ENCODE assay signal across 31 cellular contexts in genomic region chr5:83099445-83099844, GRCh38. TPM values are rescaled to one million over a fixed set of nuclear protein-coding genes. Genes with fewer than 3 reads are reported as not detected.
A peak's percentile ranks its signal among the peaks of the same experiment; 100 is the strongest.
DNase-seq lines count a peak whose midpoint lies in the region; ATAC-seq, FAIRE-seq and TF ChIP-seq lines count a peak whose summit lies in the region.
"Had no signal": no experiment of that assay in that cellular context is flagged by ENCODE, and none has a peak within 500 bp of the region (broad histone marks: within the 10 kb centered on the region; RNA-seq: fewer than 3 reads in every experiment).

No MANE protein-coding gene starts in this region.

- H3K27me3 ChIP-seq in HepG2 (ENCODE audit: control insufficient read depth in 1 of 2, insufficient read depth in 2 of 2, low read length in 2 of 2) (no peaks in the 10 kb centered on the region), right lobe of liver (no peaks in the 10 kb centered on the region), neural progenitor cell (no peaks in the 10 kb centered on the region)
- H3K27me3 ChIP-seq: ovary, Peyer's patch, spleen, uterus had no signal

- H2AFZ ChIP-seq in HepG2 (ENCODE audit: low read length): no peak overlapping the region
- H2AFZ ChIP-seq in neural progenitor cell (replicated peaks): no peak overlapping the region

- no peak overlapping the region for H3K4me2 ChIP-seq in HepG2 (ENCODE audit: low read depth, low read length)
- peak overlapping the region; percentile 63 for H3K4me2 ChIP-seq in neural progenitor cell

- intact Hi-C loops in HepG2 (cut with micrococcal nuclease; ENCODE audit: unreplicated experiment) (no loop called here), right lobe of liver (cut with DNase I) (no loop called here)

- H3K4me3 Mint-ChIP-seq in WTC11: no peak overlapping the region
- no peak overlapping the region for H3K4me3 Mint-ChIP-seq in neural progenitor cell
- H3K4me3 Mint-ChIP-seq: activated naive CD8-positive, alpha-beta T cell treated with anti-CD3 and anti-CD28 coated beads, Interleukin-2, amount 50 U/mL, for 24 hours; activated T-cell treated with anti-CD3 and anti-CD28 coated beads, Interleukin-2, amount 50 U/mL, for 72 hours; CD8-positive, alpha-beta memory T cell; effector memory CD8-positive, alpha-beta T cell; H9; mesothelial cell of epicardium; natural killer cell had no signal

- DNase-seq in HepG2 (ENCODE audit: low spot score): peak; percentile 41
- no peak for DNase-seq in right lobe of liver
- no peak for DNase-seq in WTC11 (ENCODE audit: low spot score)
- peak; percentile 62 for DNase-seq in neural progenitor cell (ENCODE audit: low spot score)
- DNase-seq in RWPE1 (ENCODE audit: low spot score): no peak
- DNase-seq in caudate nucleus (lab: John Stamatoyannopoulos, UW): no peak
- no peak for DNase-seq in cerebellum (ENCODE audit: low spot score)
- DNase-seq: activated CD4-positive, alpha-beta T cell treated with anti-CD3 and anti-CD28 coated beads, Interleukin-2, amount 50 U/mL, for 4 hours; activated naive CD4-positive, alpha-beta T cell; activated naive CD8-positive, alpha-beta T cell treated with anti-CD3 and anti-CD28 coated beads, Interleukin-2, amount 50 U/mL, for 24 hours; activated T-cell treated with anti-CD3 and anti-CD28 coated beads, Interleukin-2, amount 50 U/mL, for 72 hours; CD8-positive, alpha-beta memory T cell; central memory CD4-positive, alpha-beta T cell; DMS153; effector memory CD8-positive, alpha-beta T cell; H9; islet precursor cell; Karpas-422; natural killer cell; NCI-H226; ovary; Peyer's patch; spleen; stimulated activated CD4-positive, alpha-beta T cell treated with anti-CD3 and anti-CD28 coated beads, Interleukin-2, amount 100 ng/mL, for 24 hours; stimulated activated naive CD8-positive, alpha-beta T cell treated with anti-CD3 and anti-CD28 coated beads, Interleukin-15, Interleukin-2, amounts not matched to agents 100 U/mL and 50 U/mL, for 24 hours; uterus had no signal

- no peaks in the 10 kb centered on the region for H3K36me3 ChIP-seq in HepG2 (replicated peaks in 1 of 2; ENCODE audit: control insufficient read depth in 1 of 2, insufficient read depth in 2 of 2, low read length in 2 of 2)
- no peaks in the 10 kb centered on the region for H3K36me3 ChIP-seq in right lobe of liver
- no peaks in the 10 kb centered on the region for H3K36me3 ChIP-seq in neural progenitor cell
- H3K36me3 ChIP-seq: ovary, Peyer's patch, uterus had no signal

- FAIRE-seq in HepG2 (lab: Jason Lieb, UNC): no peak
- FAIRE-seq: astrocyte, GM12892 had no signal

- H3K4me1 ChIP-seq in HepG2 (ENCODE audit: insufficient read depth, low read length) (peaks cover 22% of the 10 kb centered on the region), right lobe of liver (no peaks in the 10 kb centered on the region), neural progenitor cell (peaks cover 20% of the 10 kb centered on the region)
- H3K4me1 ChIP-seq: Peyer's patch, spleen, uterus had no signal

- H3K79me2 ChIP-seq in HepG2 (ENCODE audit: insufficient read depth, low read length) (no peaks in the 10 kb centered on the region), neural progenitor cell (ENCODE audit: low read depth) (no peaks in the 10 kb centered on the region)

- no peaks in the 10 kb centered on the region for H4K20me1 ChIP-seq in HepG2 (ENCODE audit: insufficient read depth, low read length)
- H4K20me1 ChIP-seq in neural progenitor cell (ENCODE audit: low read depth): peaks cover 9% of the 10 kb centered on the region

- TF ChIP-seq RAD21 in HepG2 (CRISPR knock-in tag; IDR thresholded peaks at IDR 0.05): no peak

- CTCF ChIA-PET in HepG2 (lab: Yijun Ruan, JAX; ENCODE audit: low intra/inter-chr PET ratio, low total read pairs) (no interaction called here), WTC11 (lab: Charles Lee) (no interaction called here), RWPE1 (lab: Yijun Ruan, JAX) (no interaction called here)

- no peak for TF ChIP-seq POLR2A in HepG2 (IDR thresholded peaks at IDR 0.05; ENCODE audit: insufficient read depth in 1 of 2, low read depth in 2 of 2, low read length in 2 of 2)
- no peak for TF ChIP-seq POLR2A in right lobe of liver (IDR thresholded peaks at IDR 0.05)

- H3K9me3 ChIP-seq in HepG2 (ENCODE audit: low read length): no peaks in the 10 kb centered on the region
- H3K9me3 ChIP-seq in right lobe of liver: no peaks in the 10 kb centered on the region
- H3K9me3 ChIP-seq in neural progenitor cell (ENCODE audit: low read depth): no peaks in the 10 kb centered on the region
- H3K9me3 ChIP-seq: ovary, Peyer's patch, uterus had no signal

- H3K4me1 Mint-ChIP-seq in WTC11: peaks cover 19% of the 10 kb centered on the region
- peaks cover 18% of the 10 kb centered on the region for H3K4me1 Mint-ChIP-seq in neural progenitor cell
- H3K4me1 Mint-ChIP-seq: CD8-positive, alpha-beta memory T cell had no signal

- TF ChIP-seq EP300 in HepG2 (IDR thresholded peaks at IDR 0.05; ENCODE audit: low read depth in 2 of 2, low read length in 2 of 2) (no peak), HepG2 (CRISPR knock-in tag; IDR thresholded peaks at IDR 0.05; ENCODE audit: borderline replicate concordance) (no peak)

- H3K9ac ChIP-seq in HepG2 (ENCODE audit: insufficient read depth, low read depth, low read length) (no peak overlapping the region), neural progenitor cell (no peak overlapping the region)

- POLR2A ChIA-PET in HepG2 (lab: Yijun Ruan, JAX): no interaction called here
- POLR2A ChIA-PET in WTC11 (lab: Charles Lee): no interaction called here
- POLR2A ChIA-PET in RWPE1 (lab: Yijun Ruan, JAX; ENCODE audit: low non-redundant PET): no interaction called here

- peaks cover 14% of the 10 kb centered on the region for H3F3A ChIP-seq in neural progenitor cell (ENCODE audit: low read depth)

- H3K4me3 ChIP-seq in HepG2 (replicated peaks in 1 of 3; ENCODE audit: insufficient read depth in 1 of 3, low read depth in 2 of 3, low read length in 3 of 3) (no peak overlapping the region), right lobe of liver (no peak overlapping the region), neural progenitor cell (no peak overlapping the region)
- H3K4me3 ChIP-seq: ovary, Peyer's patch, spleen, uterus had no signal

- H3K27ac Mint-ChIP-seq in WTC11 (no peak overlapping the region), neural progenitor cell (peak overlapping the region; percentile 27)
- H3K27ac Mint-ChIP-seq: activated naive CD8-positive, alpha-beta T cell treated with anti-CD3 and anti-CD28 coated beads, Interleukin-2, amount 50 U/mL, for 24 hours; activated T-cell treated with anti-CD3 and anti-CD28 coated beads, Interleukin-2, amount 50 U/mL, for 72 hours; CD8-positive, alpha-beta memory T cell; effector memory CD8-positive, alpha-beta T cell; H9; mesothelial cell of epicardium; natural killer cell had no signal

- no peak for TF ChIP-seq CTCF in HepG2 (CRISPR knock-in tag; IDR thresholded peaks at IDR 0.05)
- TF ChIP-seq CTCF in right lobe of liver (IDR thresholded peaks at IDR 0.05): no peak
- TF ChIP-seq CTCF in WTC11 (IDR thresholded peaks at IDR 0.05): no peak
- TF ChIP-seq CTCF in neural progenitor cell (IDR thresholded peaks at IDR 0.05): no peak
- TF ChIP-seq CTCF in RWPE1 (conservative IDR thresholded peaks at IDR 0.05; ENCODE audit: low read depth): no peak

- H3K27ac ChIP-seq in HepG2 (ENCODE audit: extremely low read length, insufficient read depth, low read length) (no peak overlapping the region), right lobe of liver (no peak overlapping the region), neural progenitor cell (no peak overlapping the region), RWPE1 (no peak overlapping the region), caudate nucleus (ENCODE audit: low read depth, low read length) (no peak overlapping the region)
- H3K27ac ChIP-seq: HL-60, ovary, Peyer's patch, spleen, uterus had no signal

- H3K36me3 Mint-ChIP-seq in WTC11 (peaks cover 5% of the 10 kb centered on the region), neural progenitor cell (no peaks in the 10 kb centered on the region)
- H3K36me3 Mint-ChIP-seq: mesothelial cell of epicardium had no signal

- 68% methylated on average over 1 of the region's 1 CpG for WGBS in HepG2 (ENCODE audit: low lambda C conversion rate)
- 80% methylated on average over 1 of the region's 1 CpG for WGBS in right lobe of liver (ENCODE audit: insufficient coverage, low coverage, low lambda C conversion rate, missing lambda C conversion rate)

- in situ Hi-C loops in HepG2 (cut with HindIII; ENCODE audit: extremely low pct_ligation_motif_present, low pct_unique_long_range_greater_than_20kb): loop anchor here (25.0 kb wide), 2 partner anchors 463 to 737 kb away; no protein-coding TSS in a partner anchor

- no peaks in the 10 kb centered on the region for H3K27me3 Mint-ChIP-seq in WTC11 (ENCODE audit: low read depth)
- no peaks in the 10 kb centered on the region for H3K27me3 Mint-ChIP-seq in neural progenitor cell (ENCODE audit: insufficient read depth, low read depth)
- H3K27me3 Mint-ChIP-seq: activated naive CD8-positive, alpha-beta T cell treated with anti-CD3 and anti-CD28 coated beads, Interleukin-2, amount 50 U/mL, for 24 hours; CD8-positive, alpha-beta memory T cell; effector memory CD8-positive, alpha-beta T cell had no signal

- H3K9me3 Mint-ChIP-seq in WTC11 (peaks cover under 1% of the 10 kb centered on the region), neural progenitor cell (peaks cover 9% of the 10 kb centered on the region)
- H3K9me3 Mint-ChIP-seq: activated T-cell treated with anti-CD3 and anti-CD28 coated beads, Interleukin-2, amount 50 U/mL, for 72 hours; mesothelial cell of epicardium had no signal

- no TSS peak for BruUV-seq in HepG2 (replicated peaks; lab: Mats Ljungman, UMichigan)

- ATAC-seq in HepG2 (no peak; the same call in 1 of the 3 replicates), right lobe of liver (no peak), WTC11 (peak; percentile 43)
- ATAC-seq: activated naive CD8-positive, alpha-beta T cell treated with anti-CD3 and anti-CD28 coated beads, Interleukin-2, amount 50 U/mL, for 24 hours; activated T-cell treated with anti-CD3 and anti-CD28 coated beads, Interleukin-2, amount 50 U/mL, for 72 hours; effector memory CD8-positive, alpha-beta T cell; esophagus mucosa; natural killer cell; stimulated activated naive CD8-positive, alpha-beta T cell treated with anti-CD3 and anti-CD28 coated beads, Interleukin-15, Interleukin-2, amounts not matched to agents 100 U/mL and 50 U/mL, for 24 hours had no signal

RNA-seq across cellular contexts. Expression of gene XRCC4, which starts 22.1 kb away (rescaled TPM):
- total RNA-seq in HepG2 (2016; rRNA removed; fragmentation: Illumina TruSeq; extraction: Trizol) (12.6 and 21.8 TPM in 2 replicates), right lobe of liver (1 to 10 TPM; 1.6 to 4.8 (median 2.5) TPM), WTC11 (2021) (12.0 to 13.5 TPM (median 12.8 TPM) in 3 replicates), neural progenitor cell (ENCODE audit: low replicate concordance) (25.3 and 45.6 TPM in 2 replicates), cerebellum (8.8 TPM)
- total RNA-seq in HepG2 (2016; cell fraction: cytosol; rRNA removed; fragmentation: Illumina TruSeq; extraction: Trizol; ENCODE audit: low read depth): 3.6 and 3.7 TPM in 2 replicates
- 13.0 and 21.9 TPM in 2 replicates for total RNA-seq in HepG2 (2016; cell fraction: insoluble cytoplasmic fraction; rRNA removed; fragmentation: Illumina TruSeq; extraction: Trizol)
- total RNA-seq in HepG2 (2016; cell fraction: membrane; rRNA removed; fragmentation: Illumina TruSeq; extraction: Trizol): 4.2 and 5.0 TPM in 2 replicates
- 15.2 and 16.2 TPM in 2 replicates for total RNA-seq in HepG2 (2016; cell fraction: nucleus; rRNA removed; fragmentation: Illumina TruSeq; extraction: Trizol)
- 2.0 and 2.8 TPM in 2 replicates for polyA plus RNA-seq in HepG2 (2011; rRNA removed)
- polyA plus RNA-seq in HepG2 (2011; cell fraction: cytosol; rRNA removed): 0.98 and 1.6 TPM in 2 replicates
- 0.58 and 0.66 TPM in 2 replicates for polyA plus RNA-seq in HepG2 (2011; cell fraction: nucleus; rRNA removed)
- polyA plus RNA-seq in HepG2 (2012): 3.8 and 6.4 TPM in 2 replicates
- 1.5 and 1.9 TPM in 2 replicates for polyA plus RNA-seq in HepG2 (2016; cell fraction: cytosol; fragmentation: Illumina TruSeq; extraction: Trizol; ENCODE audit: low read depth)
- polyA plus RNA-seq in HepG2 (2016; cell fraction: insoluble cytoplasmic fraction; fragmentation: Illumina TruSeq; extraction: Trizol; ENCODE audit: low read depth): 17.3 and 22.9 TPM in 2 replicates
- polyA plus RNA-seq in HepG2 (2016; cell fraction: membrane; fragmentation: Illumina TruSeq; extraction: Trizol; ENCODE audit: low read depth): 2.8 and 2.9 TPM in 2 replicates
- 6.1 TPM in 2 replicates for polyA plus RNA-seq in HepG2 (2016; cell fraction: nucleus; fragmentation: Illumina TruSeq; extraction: Trizol; ENCODE audit: insufficient read depth, low read depth)
- polyA minus RNA-seq in HepG2 (2011; rRNA and poly(A)+ RNA removed; ENCODE audit: low replicate concordance): 0.46 and 1.4 TPM in 2 replicates
- 1.1 and 1.6 TPM in 2 replicates for polyA minus RNA-seq in HepG2 (2011; cell fraction: cytosol; rRNA and poly(A)+ RNA removed)
- polyA minus RNA-seq in HepG2 (2011; cell fraction: nucleus; rRNA and poly(A)+ RNA removed): 11.3 and 12.4 TPM in 2 replicates

RNA-seq across cellular contexts. Expression of gene TMEM167A, which starts 22.3 kb away (rescaled TPM):
- total RNA-seq in HepG2 (2016; rRNA removed; fragmentation: Illumina TruSeq; extraction: Trizol): 78.7 and 122 TPM in 2 replicates
- 56.0 and 68.4 TPM in 2 replicates for total RNA-seq in HepG2 (2016; cell fraction: cytosol; rRNA removed; fragmentation: Illumina TruSeq; extraction: Trizol; ENCODE audit: low read depth)
- total RNA-seq in HepG2 (2016; cell fraction: insoluble cytoplasmic fraction; rRNA removed; fragmentation: Illumina TruSeq; extraction: Trizol): 83.6 and 113 TPM in 2 replicates
- total RNA-seq in HepG2 (2016; cell fraction: membrane; rRNA removed; fragmentation: Illumina TruSeq; extraction: Trizol): 101 and 103 TPM in 2 replicates
- total RNA-seq in HepG2 (2016; cell fraction: nucleus; rRNA removed; fragmentation: Illumina TruSeq; extraction: Trizol): 48.5 and 52.0 TPM in 2 replicates
- 31.2 and 47.0 TPM in 2 replicates for polyA plus RNA-seq in HepG2 (2011; rRNA removed)
- polyA plus RNA-seq in HepG2 (2011; cell fraction: cytosol; rRNA removed): 14.8 and 24.3 TPM in 2 replicates
- polyA plus RNA-seq in HepG2 (2011; cell fraction: nucleus; rRNA removed): 10.8 and 14.5 TPM in 2 replicates
- polyA plus RNA-seq in HepG2 (2012): 51.1 and 68.1 TPM in 2 replicates
- polyA plus RNA-seq in HepG2 (2016; cell fraction: cytosol; fragmentation: Illumina TruSeq; extraction: Trizol; ENCODE audit: low read depth): 124 and 160 TPM in 2 replicates
- 154 and 158 TPM in 2 replicates for polyA plus RNA-seq in HepG2 (2016; cell fraction: insoluble cytoplasmic fraction; fragmentation: Illumina TruSeq; extraction: Trizol; ENCODE audit: low read depth)
- 139 and 166 TPM in 2 replicates for polyA plus RNA-seq in HepG2 (2016; cell fraction: membrane; fragmentation: Illumina TruSeq; extraction: Trizol; ENCODE audit: low read depth)
- polyA plus RNA-seq in HepG2 (2016; cell fraction: nucleus; fragmentation: Illumina TruSeq; extraction: Trizol; ENCODE audit: insufficient read depth, low read depth): 110 and 111 TPM in 2 replicates
- 10.9 and 15.7 TPM in 2 replicates for polyA minus RNA-seq in HepG2 (2011; rRNA and poly(A)+ RNA removed; ENCODE audit: low replicate concordance)
- 18.0 and 21.0 TPM in 2 replicates for polyA minus RNA-seq in HepG2 (2011; cell fraction: cytosol; rRNA and poly(A)+ RNA removed)
- polyA minus RNA-seq in HepG2 (2011; cell fraction: nucleus; rRNA and poly(A)+ RNA removed): 49.2 and 65.1 TPM in 2 replicates
- total RNA-seq in right lobe of liver: 10 to 100 TPM; 22.4 to 48.4 (median 39.0) TPM
- total RNA-seq in WTC11 (2021): 143 to 165 TPM (median 146 TPM) in 3 replicates
- 115 and 185 TPM in 2 replicates for total RNA-seq in neural progenitor cell (ENCODE audit: low replicate concordance)
- 90.5 TPM for total RNA-seq in cerebellum

Comparison
In these comparisons a context has a peak if more than half of its experiments do, and no peak if none do; other contexts are left out.
1. DNase-seq: peak in HepG2 (single experiment) and neural progenitor cell (single experiment); none in right lobe of liver (0 of 3), WTC11 (single experiment), RWPE1 (single experiment), caudate nucleus (0 of 61) and cerebellum (single experiment).
2. Of the 50 proteins assayed by ChIP-seq in both HepG2 and WTC11: peak only in HepG2: TCF7; only in WTC11: none; in both: none; in neither: 48; mixed calls (peak in some experiments, not most) for 1.